ENCODE assay signal across 19 cellular contexts in the genomic region with DNA sequence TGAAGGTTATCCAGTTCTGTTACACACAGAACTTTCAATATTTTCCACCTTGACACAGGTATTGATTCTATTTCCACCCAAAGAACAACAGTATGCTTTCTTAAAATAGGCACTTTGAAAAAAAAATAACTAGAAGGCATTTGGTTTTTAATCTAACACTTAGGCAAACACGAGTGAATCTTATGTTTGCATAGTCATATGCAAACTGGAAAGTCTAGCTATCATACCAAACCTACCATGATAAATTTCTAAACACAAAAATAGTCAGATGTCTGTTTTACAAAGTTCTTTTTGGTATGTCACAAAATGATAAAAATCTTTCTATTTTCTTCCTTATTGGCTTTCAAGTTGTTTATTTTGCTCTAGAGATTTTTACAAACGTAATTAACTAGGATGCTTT. TPM values are rescaled to one million over a fixed set of nuclear protein-coding genes. Genes with fewer than 3 reads are reported as not detected.
DNase-seq lines count a peak whose midpoint lies in the region; ATAC-seq, FAIRE-seq and TF ChIP-seq lines count a peak whose summit lies in the region.
"Had no signal": no experiment of that assay in that cellular context is flagged by ENCODE, and none has a peak within 500 bp of the region (broad histone marks: within the 10 kb centered on the region; RNA-seq: fewer than 3 reads in every experiment).

No MANE protein-coding gene starts in this region.

- no peak for TF ChIP-seq POLR2A in A549 (IDR thresholded peaks at IDR 0.05; ENCODE audit: low read length)

- no peak for DNase-seq in A549 (ENCODE audit: low read depth in 1 of 2, low spot score in 1 of 2)
- no peak for DNase-seq in LNCaP clone FGC (ENCODE audit: low read depth)
- no peak for DNase-seq in upper lobe of right lung
- no peak for DNase-seq in type B pancreatic cell (ENCODE audit: extremely low spot score, unreplicated experiment)
- no peak for DNase-seq in NCI-H345 treated with DMSO at 0.1 percent for 48 hours (lab: John Stamatoyannopoulos, UW; ENCODE audit: unreplicated experiment)
- DNase-seq in GM03348 (ENCODE audit: low spot score), result no peak
- DNase-seq: AML-193; Calu3; CD4-positive, alpha-beta memory T cell; DMS79 treated with DMSO at 0.1 percent for 48 hours; GF-D8; GOT3; H7 had no signal

- no peak overlapping the region for H3K27ac Mint-ChIP-seq in type B pancreatic cell
- H3K27ac Mint-ChIP-seq: CD14-positive monocyte; CD4-positive, alpha-beta memory T cell had no signal

- H3K4me3 ChIP-seq in A549 (no peak overlapping the region), LNCaP clone FGC (ENCODE audit: low read depth, low read length) (peak overlapping the region; percentile 6; the same call in 1 of the 2 replicates), upper lobe of right lung (no peak overlapping the region)
- H3K4me3 ChIP-seq: GM12878 had no signal

- ATAC-seq in A549, result no peak
- ATAC-seq in upper lobe of right lung, result no peak
- ATAC-seq: GM12878 had no signal

- H3K4me1 Mint-ChIP-seq in type B pancreatic cell (ENCODE audit: unreplicated experiment), result peaks cover 4% of the 10 kb centered on the region
- H3K4me1 Mint-ChIP-seq: CD4-positive, alpha-beta memory T cell had no signal

- no peaks in the 10 kb centered on the region for H3K36me3 Mint-ChIP-seq in type B pancreatic cell
- H3K36me3 Mint-ChIP-seq: CD14-positive monocyte; CD4-positive, alpha-beta memory T cell had no signal

- H3K4me1 ChIP-seq in A549 (peaks cover 14% of the 10 kb centered on the region; the same call in 2 of the 3 replicates), upper lobe of right lung (peaks cover 9% of the 10 kb centered on the region)

- intact Hi-C loops in upper lobe of right lung (cut with DNase I), result no loop called here

- H3K36me3 ChIP-seq in upper lobe of right lung, result no peaks in the 10 kb centered on the region

- H3K9me3 ChIP-seq in A549 (no peaks in the 10 kb centered on the region), upper lobe of right lung (no peaks in the 10 kb centered on the region)

- H3K27me3 Mint-ChIP-seq in type B pancreatic cell, result no peaks in the 10 kb centered on the region
- H3K27me3 Mint-ChIP-seq: CD4-positive, alpha-beta memory T cell had no signal

- POLR2A ChIA-PET in A549 (lab: Yijun Ruan, JAX), result no interaction called here

- CTCF ChIA-PET in A549 (lab: Yijun Ruan, JAX), result no interaction called here

- no peak overlapping the region for H3K27ac ChIP-seq in A549
- peak overlapping the region; percentile 15 for H3K27ac ChIP-seq in upper lobe of right lung

- FAIRE-seq in A549 (lab: Jason Lieb, UNC), result no peak
- peak; percentile 92 for FAIRE-seq in islet of Langerhans (lab: Jason Lieb, UNC)
- FAIRE-seq: A204.1, GM12878 had no signal

- TF ChIP-seq CTCF in A549 (IDR thresholded peaks at IDR 0.05) (no peak), LNCaP clone FGC (IDR thresholded peaks at IDR 0.05; ENCODE audit: control insufficient read depth, extremely low read depth, insufficient read depth) (no peak), upper lobe of right lung (IDR thresholded peaks at IDR 0.05) (no peak), type B pancreatic cell (conservative IDR thresholded peaks at IDR 0.05) (no peak)

- no peak overlapping the region for H3K4me3 Mint-ChIP-seq in type B pancreatic cell
- H3K4me3 Mint-ChIP-seq: CD14-positive monocyte; CD4-positive, alpha-beta memory T cell had no signal

- 0 out of 3 replicates have a peak overlapping the region, but pooled peaks have one; percentile 14 for H3K4me2 ChIP-seq in A549

- no peak for TF ChIP-seq RAD21 in A549 (conservative IDR thresholded peaks at IDR 0.05 in 1 of 2, IDR thresholded peaks at IDR 0.05 in 1 of 2)

- WGBS in A549 (ENCODE audit: missing lambda C conversion rate), result 26% methylated on average over 2 of the region's 2 CpGs

- no peaks in the 10 kb centered on the region for H3K9me3 Mint-ChIP-seq in type B pancreatic cell
- H3K9me3 Mint-ChIP-seq: CD14-positive monocyte; CD4-positive, alpha-beta memory T cell had no signal

- no peak for TF ChIP-seq EP300 in A549 (IDR thresholded peaks at IDR 0.05)

- no peaks in the 10 kb centered on the region for H3K27me3 ChIP-seq in upper lobe of right lung

TF ChIP-seq in A549, 52 proteins besides CTCF, POLR2A, EP300 and RAD21:
- TF ChIP-seq MYC (IDR thresholded peaks at IDR 0.05; ENCODE audit: borderline replicate concordance, low read length), result no peak
- no peak for TF ChIP-seq RNF2 (IDR thresholded peaks at IDR 0.05; ENCODE audit: borderline replicate concordance, low read depth)
- no peak for TF ChIP-seq FOXS1 (CRISPR knock-in tag; IDR thresholded peaks at IDR 0.05)
- no peak for TF ChIP-seq CEBPB (IDR thresholded peaks at IDR 0.05)
- no peak for TF ChIP-seq ZSCAN20 (CRISPR knock-in tag; IDR thresholded peaks at IDR 0.05)
- no peak for TF ChIP-seq KDM1A (IDR thresholded peaks at IDR 0.05; ENCODE audit: low read depth)
- no peak for TF ChIP-seq ZFP36 (IDR thresholded peaks at IDR 0.05; ENCODE audit: borderline replicate concordance, partially characterized antibody)
- TF ChIP-seq HEYL (CRISPR knock-in tag; IDR thresholded peaks at IDR 0.05), result no peak
- TF ChIP-seq BHLHE40 (IDR thresholded peaks at IDR 0.05; ENCODE audit: low read depth, low read length), result no peak
- TF ChIP-seq, protein P1, sequence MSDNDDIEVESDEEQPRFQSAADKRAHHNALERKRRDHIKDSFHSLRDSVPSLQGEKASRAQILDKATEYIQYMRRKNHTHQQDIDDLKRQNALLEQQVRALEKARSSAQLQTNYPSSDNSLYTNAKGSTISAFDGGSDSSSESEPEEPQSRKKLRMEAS (IDR thresholded peaks at IDR 0.05), result no peak
- TF ChIP-seq ZC3H11A (IDR thresholded peaks at IDR 0.05), result no peak

RNA-seq across cellular contexts. Expression of a gene that starts 11.6 kb away (rescaled TPM):
- polyA plus RNA-seq in A549 (2011; rRNA removed) (not detected in 2 replicates), A549 (2017; fragmentation: RNase III; extraction: RNeasy Plus Mini Kit Qiagen cat#74134 plus additional on column Dnase treatment) (not detected in 3 replicates)
- not detected in 2 replicates for polyA plus RNA-seq in A549 (2012; cell fraction: cytosol; rRNA removed)
- polyA plus RNA-seq in A549 (2012; cell fraction: nucleus; rRNA removed), result not detected in 2 replicates
- polyA minus RNA-seq in A549 (2011; rRNA and poly(A)+ RNA removed), result not detected in 2 replicates
- total RNA-seq in upper lobe of right lung (21.7 TPM), type B pancreatic cell (ENCODE audit: low replicate concordance) (not detected in 2 replicates)
- total RNA-seq: Calu3; CD4-positive, alpha-beta memory T cell; GM12878; HT-29 had no signal
- polyA plus RNA-seq: BJ; CD14-positive monocyte; CD4-positive, alpha-beta memory T cell; GM12878 had no signal

Comparison
In these comparisons a context has a peak if more than half of its experiments do, and no peak if none do; other contexts are left out.
1. RNA of a gene that starts 11.6 kb away (total RNA-seq): 21.7 TPM in upper lobe of right lung (single experiment); not detected in type B pancreatic cell; every median in the first group is over 10 times any median in the second.